Comparison of ENCODE assay signal across 8 cellular contexts in the genomic region with DNA sequence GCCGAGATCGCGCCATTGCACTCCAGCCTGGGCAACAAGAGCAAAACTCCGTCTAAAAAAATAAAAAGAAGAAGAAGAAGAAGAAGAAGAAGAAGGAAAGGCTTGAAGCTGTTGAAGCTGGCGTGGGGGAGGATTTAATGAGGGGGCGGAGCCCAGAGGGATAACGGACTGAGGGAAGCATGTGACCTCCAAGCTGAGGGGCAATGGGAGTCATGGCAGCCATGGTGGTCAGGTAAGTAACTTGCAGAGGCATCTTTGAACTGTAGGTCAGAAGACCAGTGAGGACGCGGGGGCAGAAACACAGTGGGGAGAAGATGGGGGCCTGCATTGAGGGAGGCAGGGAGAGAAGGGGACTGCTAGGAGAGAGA. TPM values are rescaled to one million over a fixed set of nuclear protein-coding genes. Genes with fewer than 3 reads are reported as not detected.
DNase-seq lines count a peak whose midpoint lies in the region; TF ChIP-seq lines count a peak whose summit lies in the region.

No MANE protein-coding gene starts in this region.

- WGBS in mesenchymal stem cell, result 51% methylated on average over 9 of the region's 9 CpGs

- H3K4ac ChIP-seq in mesenchymal stem cell (ENCODE audit: low read depth in 1 of 2, low read length in 2 of 2), result no peak overlapping the region

- H3K4me3 ChIP-seq in mesenchymal stem cell (ENCODE audit: insufficient read depth in 1 of 2, low read depth in 1 of 2, low read length in 2 of 2) (peak overlapping the region in 1 of 2 experiments; percentile 81), uterus (peak overlapping the region in 1 of 2 donors; percentile 46)

- H3K18ac ChIP-seq in mesenchymal stem cell (ENCODE audit: low read depth in 1 of 2, low read length in 2 of 2), result no peak overlapping the region

- intact Hi-C loops in uterus (cut with DNase I; ENCODE audit: low total_unique reads), result loop anchor here (10.0 kb wide), 1 partner anchor 90 kb away; no protein-coding TSS in a partner anchor

- H3K27ac ChIP-seq in angular gyrus (ENCODE audit: low read depth, low read length) (peak overlapping the region; percentile 11), mesenchymal stem cell (ENCODE audit: low read length, poor library complexity, severe bottlenecking) (no peak overlapping the region), uterus (no peak overlapping the region)

- H3K9me3 ChIP-seq in mesenchymal stem cell (ENCODE audit: control insufficient read depth, low read length) (no peaks in the 10 kb centered on the region), uterus (no peaks in the 10 kb centered on the region)

- H2BK12ac ChIP-seq in mesenchymal stem cell (ENCODE audit: low read length in 2 of 2), result no peak overlapping the region

- H3K4me2 ChIP-seq in mesenchymal stem cell (ENCODE audit: low read length, poor library complexity, severe bottlenecking), result peak overlapping the region; percentile 73

- no peak overlapping the region for H2BK15ac ChIP-seq in mesenchymal stem cell (ENCODE audit: low read depth, poor library complexity, severe bottlenecking)

- H4K8ac ChIP-seq in mesenchymal stem cell (ENCODE audit: low read length), result no peak overlapping the region

- H3K4me1 ChIP-seq in mesenchymal stem cell (ENCODE audit: control insufficient read depth, insufficient read depth, low read depth, low read length) (peaks cover 6% of the 10 kb centered on the region), uterus (peaks cover 0 to 8% of the 10 kb centered on the region in 2 donors)

- no peak overlapping the region for H3K14ac ChIP-seq in mesenchymal stem cell (ENCODE audit: low read length in 2 of 2)

- TF ChIP-seq CTCF in uterus (IDR thresholded peaks at IDR 0.05), result no peak

- no peak overlapping the region for H4K91ac ChIP-seq in mesenchymal stem cell (ENCODE audit: low read length)

- H3K36me3 ChIP-seq in mesenchymal stem cell (ENCODE audit: control insufficient read depth in 1 of 2, insufficient read depth in 2 of 2, low read depth in 1 of 2, low read length in 2 of 2) (peaks cover 0 to 7% of the 10 kb centered on the region in 2 experiments), uterus (no peaks in the 10 kb centered on the region)

- no peak overlapping the region for H2BK5ac ChIP-seq in mesenchymal stem cell (ENCODE audit: low read depth, low read length, poor library complexity, severe bottlenecking)

- DNase-seq in DMS53 (lab: John Stamatoyannopoulos, UW), result peak; percentile 62
- DNase-seq in DMS53 treated with DMSO at 0.1 percent for 48 hours (lab: John Stamatoyannopoulos, UW; ENCODE audit: unreplicated experiment), result no peak
- peak; percentile 73 for DNase-seq in NAMALWA (ENCODE audit: low spot score)
- no peak for DNase-seq in mesenchymal stem cell
- no peak for DNase-seq in COLO668 (lab: John Stamatoyannopoulos, UW; ENCODE audit: unreplicated experiment)
- DNase-seq in uterus, result no peak
- no peak for DNase-seq in NOMO-1 treated with dmso at 0.1 percent for 144 hours (lab: John Stamatoyannopoulos, UW; ENCODE audit: unreplicated experiment)

- peak overlapping the region; percentile 82 for H3K9ac ChIP-seq in mesenchymal stem cell (ENCODE audit: low read length)

- peaks cover 0 to 7% of the 10 kb centered on the region in 2 experiments for H3K27me3 ChIP-seq in mesenchymal stem cell (ENCODE audit: control insufficient read depth in 1 of 2, insufficient read depth in 1 of 2, low read length in 2 of 2)
- H3K27me3 ChIP-seq in uterus, result peaks cover 0 to 9% of the 10 kb centered on the region in 2 donors

- H2AK5ac ChIP-seq in mesenchymal stem cell (ENCODE audit: low read length, severe bottlenecking), result no peak overlapping the region

- no peak overlapping the region for H2BK120ac ChIP-seq in mesenchymal stem cell (ENCODE audit: low read depth, low read length)

- no peak for TF ChIP-seq POLR2A in uterus (IDR thresholded peaks at IDR 0.05)

- no peaks in the 10 kb centered on the region for H3K79me1 ChIP-seq in mesenchymal stem cell (replicated peaks; ENCODE audit: low read length, poor library complexity, severe bottlenecking)

- H2AFZ ChIP-seq in mesenchymal stem cell (ENCODE audit: low read depth, low read length), result no peak overlapping the region

- H3K23ac ChIP-seq in mesenchymal stem cell (ENCODE audit: low read length in 2 of 2), result no peak overlapping the region

RNA-seq across cellular contexts. Expression of gene TMEM160, which starts 13.3 kb away (rescaled TPM):
- 28.2 TPM for polyA plus RNA-seq in mesenchymal stem cell (2013, experiment 1 of 2)
- 28.5 TPM for polyA plus RNA-seq in mesenchymal stem cell (2013, experiment 2 of 2)
- 10 to 100 TPM in 3 of 4 donors, 1 to 10 TPM in 1; 9.4 to 78.8 (median 13.3) TPM for total RNA-seq in uterus

RNA-seq across cellular contexts. Expression of gene NPAS1, which starts 15.5 kb away (rescaled TPM):
- 0.41 TPM for polyA plus RNA-seq in mesenchymal stem cell (2013, experiment 1 of 2)
- polyA plus RNA-seq in mesenchymal stem cell (2013, experiment 2 of 2), result 0.47 TPM
- not detected for total RNA-seq in uterus

Comparison
In these comparisons a context has a peak if more than half of its experiments do, and no peak if none do; other contexts are left out.
1. DNase-seq: peak in DMS53 (single experiment) and NAMALWA (single experiment); none in DMS53 treated with DMSO at 0.1 percent for 48 hours (single experiment), mesenchymal stem cell (single experiment), COLO668 (single experiment), uterus (0 of 2) and NOMO-1 treated with dmso at 0.1 percent for 144 hours (single experiment).